In the genomic region with DNA sequence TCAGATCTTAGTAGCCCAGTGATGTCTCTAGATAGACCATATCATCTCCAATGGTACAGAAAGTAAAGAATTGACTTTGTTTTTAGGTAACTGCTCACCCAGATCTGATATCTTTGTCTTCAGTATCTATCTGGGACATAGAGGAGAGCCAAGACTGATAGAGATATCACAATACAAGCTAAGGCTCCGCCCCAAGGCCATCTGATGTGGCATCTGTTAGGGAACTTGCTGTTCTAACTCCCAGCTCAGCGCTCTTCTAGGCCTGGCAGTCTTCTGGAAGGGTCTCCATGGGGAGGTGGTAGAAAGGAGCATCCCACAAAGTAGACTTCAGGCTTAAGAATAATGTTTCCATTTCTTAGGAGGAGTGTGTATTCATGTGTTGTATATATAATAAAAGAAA, we compare ENCODE assay signal across 15 cellular contexts.
DNase-seq lines count a peak whose midpoint lies in the region; ATAC-seq and TF ChIP-seq lines count a peak whose summit lies in the region.
"Had no signal": no experiment of that assay in that cellular context is flagged by ENCODE, and none has a peak within 500 bp of the region (broad histone marks: within the 10 kb centered on the region; RNA-seq: fewer than 3 reads in every experiment).

No MANE protein-coding gene starts in this region.

- peaks cover 12 to 63% (median 41%) of the 10 kb centered on the region in 4 donors for H3K4me1 ChIP-seq in stomach

- H3K36me3 ChIP-seq in stomach (peaks cover 23 to 79% (median 68%) of the 10 kb centered on the region in 4 donors), H7 (replicated peaks; ENCODE audit: control insufficient read depth, insufficient read depth, low read length) (peaks cover 7% of the 10 kb centered on the region)

- ATAC-seq in activated T-cell treated with anti-CD3 and anti-CD28 coated beads, Interleukin-2, amount 50 U/mL, for 72 hours (replicated peaks in 1 of 2) = no peak
- ATAC-seq in WTC11 (no peak), GM19035 (IDR thresholded peaks at IDR 0.05; ENCODE audit: unreplicated experiment) (no peak), GM21447 (IDR thresholded peaks at IDR 0.05; ENCODE audit: unreplicated experiment) (no peak)

- H3K9me3 Mint-ChIP-seq in activated T-cell treated with anti-CD3 and anti-CD28 coated beads, Interleukin-2, amount 50 U/mL, for 72 hours = no peaks in the 10 kb centered on the region
- H3K9me3 Mint-ChIP-seq in WTC11 = no peaks in the 10 kb centered on the region
- H3K9me3 Mint-ChIP-seq: IgD-negative memory B cell had no signal

- intact Hi-C loops in stomach (cut with DNase I; ENCODE audit: low total_unique reads) = loop anchor here (10.0 kb wide), 2 partner anchors 198 to 758 kb away; partner anchors contain the start of gene KAT6B

- H3K27ac Mint-ChIP-seq in activated T-cell treated with anti-CD3 and anti-CD28 coated beads, Interleukin-2, amount 50 U/mL, for 72 hours = peak overlapping the region; percentile 24
- H3K27ac Mint-ChIP-seq in WTC11 = peak overlapping the region; percentile 67; the same call in 1 of the 2 replicates

- peaks cover 10% of the 10 kb centered on the region for H3K4me1 Mint-ChIP-seq in activated T-cell treated with anti-CD3 and anti-CD28 coated beads, Interleukin-2, amount 50 U/mL, for 72 hours (ENCODE audit: low read depth)
- H3K4me1 Mint-ChIP-seq in WTC11 = peaks cover 19% of the 10 kb centered on the region

- DNase-seq in activated T-cell treated with anti-CD3 and anti-CD28 coated beads, Interleukin-2, amount 50 U/mL, for 72 hours = no peak
- DNase-seq in activated T-cell treated with anti-CD3 and anti-CD28 coated beads, Interleukin-2, amount 50 U/mL, for 48 hours = no peak
- DNase-seq in WTC11 (ENCODE audit: low spot score) (no peak), cerebellum (ENCODE audit: low spot score) (peak; percentile 49), stomach (no peak), H7 (no peak)
- DNase-seq: COR-L47, EL, NCI-H1105 treated with DMSO at 0.1 percent for 48 hours, NCI-H1694 treated with DMSO at 0.1 percent for 48 hours, PC-3 had no signal

- TF ChIP-seq POLR2A in stomach (IDR thresholded peaks at IDR 0.05) = no peak

- WGBS in stomach, 5 donors = 61 to 91% (median 82%) methylated on average over 2 of the region's 2 CpGs

- no peaks in the 10 kb centered on the region for H3K9me3 ChIP-seq in stomach

- CTCF ChIA-PET in WTC11 (lab: Charles Lee) = interaction anchor here (1.3 to 1.7 kb wide), 2 partner anchors 72 to 75 kb away, joined by 4 to 5 read pairs; no protein-coding TSS in a partner anchor

- TF ChIP-seq CTCF in WTC11 (IDR thresholded peaks at IDR 0.05) (no peak), stomach (IDR thresholded peaks at IDR 0.05) (no peak)

- POLR2A ChIA-PET in WTC11 (lab: Charles Lee) = no interaction called here

- H3K4me3 Mint-ChIP-seq in activated T-cell treated with anti-CD3 and anti-CD28 coated beads, Interleukin-2, amount 50 U/mL, for 72 hours = no peak overlapping the region
- H3K4me3 Mint-ChIP-seq in WTC11 = no peak overlapping the region

- no peaks in the 10 kb centered on the region for H3K27me3 Mint-ChIP-seq in activated T-cell treated with anti-CD3 and anti-CD28 coated beads, Interleukin-2, amount 50 U/mL, for 72 hours (ENCODE audit: low read depth)
- H3K27me3 Mint-ChIP-seq in WTC11 (ENCODE audit: low read depth) = no peaks in the 10 kb centered on the region
- H3K27me3 Mint-ChIP-seq: IgD-negative memory B cell had no signal

- H3K4me3 ChIP-seq in stomach (no peak overlapping the region), H7 (ENCODE audit: insufficient read depth, low read depth, low read length) (no peak overlapping the region)

- peaks cover 0 to 9% of the 10 kb centered on the region in 2 donors for H3K36me3 Mint-ChIP-seq in activated T-cell treated with anti-CD3 and anti-CD28 coated beads, Interleukin-2, amount 50 U/mL, for 72 hours (ENCODE audit: insufficient read depth in 2 of 2)
- H3K36me3 Mint-ChIP-seq in WTC11 = peaks cover 20% of the 10 kb centered on the region

- H3K27me3 ChIP-seq in stomach (no peaks in the 10 kb centered on the region), H7 (ENCODE audit: control insufficient read depth, insufficient read depth, low read length) (no peaks in the 10 kb centered on the region)

- H3K27ac ChIP-seq in stomach = peak overlapping the region in 3 of 5 donors; percentile 26 to 71 (median 68)
- H3K27ac ChIP-seq: RWPE1 had no signal

- no peak for TF ChIP-seq EP300 in stomach (IDR thresholded peaks at IDR 0.05)

TF ChIP-seq in WTC11, 78 proteins besides CTCF, POLR2A, EP300 and RAD21 (continues in another document):
- no peak for TF ChIP-seq SP1 (CRISPR knock-in tag; conservative IDR thresholded peaks at IDR 0.05)
- TF ChIP-seq KAT7 (CRISPR knock-in tag; IDR thresholded peaks at IDR 0.05; ENCODE audit: borderline replicate concordance) = no peak
- TF ChIP-seq, protein P1, sequence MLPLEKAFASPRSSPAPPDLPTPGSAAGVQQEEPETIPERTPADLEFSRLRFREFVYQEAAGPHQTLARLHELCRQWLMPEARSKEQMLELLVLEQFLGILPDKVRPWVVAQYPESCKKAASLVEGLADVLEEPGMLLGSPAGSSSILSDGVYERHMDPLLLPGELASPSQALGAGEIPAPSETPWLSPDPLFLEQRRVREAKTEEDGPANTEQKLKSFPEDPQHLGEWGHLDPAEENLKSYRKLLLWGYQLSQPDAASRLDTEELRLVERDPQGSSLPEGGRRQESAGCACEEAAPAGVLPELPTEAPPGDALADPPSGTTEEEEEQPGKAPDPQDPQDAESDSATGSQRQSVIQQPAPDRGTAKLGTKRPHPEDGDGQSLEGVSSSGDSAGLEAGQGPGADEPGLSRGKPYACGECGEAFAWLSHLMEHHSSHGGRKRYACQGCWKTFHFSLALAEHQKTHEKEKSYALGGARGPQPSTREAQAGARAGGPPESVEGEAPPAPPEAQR (CRISPR knock-in tag; IDR thresholded peaks at IDR 0.05) = no peak
- no peak for TF ChIP-seq ZBTB21 (CRISPR knock-in tag; IDR thresholded peaks at IDR 0.05; ENCODE audit: borderline replicate concordance)
- TF ChIP-seq, protein P2, sequence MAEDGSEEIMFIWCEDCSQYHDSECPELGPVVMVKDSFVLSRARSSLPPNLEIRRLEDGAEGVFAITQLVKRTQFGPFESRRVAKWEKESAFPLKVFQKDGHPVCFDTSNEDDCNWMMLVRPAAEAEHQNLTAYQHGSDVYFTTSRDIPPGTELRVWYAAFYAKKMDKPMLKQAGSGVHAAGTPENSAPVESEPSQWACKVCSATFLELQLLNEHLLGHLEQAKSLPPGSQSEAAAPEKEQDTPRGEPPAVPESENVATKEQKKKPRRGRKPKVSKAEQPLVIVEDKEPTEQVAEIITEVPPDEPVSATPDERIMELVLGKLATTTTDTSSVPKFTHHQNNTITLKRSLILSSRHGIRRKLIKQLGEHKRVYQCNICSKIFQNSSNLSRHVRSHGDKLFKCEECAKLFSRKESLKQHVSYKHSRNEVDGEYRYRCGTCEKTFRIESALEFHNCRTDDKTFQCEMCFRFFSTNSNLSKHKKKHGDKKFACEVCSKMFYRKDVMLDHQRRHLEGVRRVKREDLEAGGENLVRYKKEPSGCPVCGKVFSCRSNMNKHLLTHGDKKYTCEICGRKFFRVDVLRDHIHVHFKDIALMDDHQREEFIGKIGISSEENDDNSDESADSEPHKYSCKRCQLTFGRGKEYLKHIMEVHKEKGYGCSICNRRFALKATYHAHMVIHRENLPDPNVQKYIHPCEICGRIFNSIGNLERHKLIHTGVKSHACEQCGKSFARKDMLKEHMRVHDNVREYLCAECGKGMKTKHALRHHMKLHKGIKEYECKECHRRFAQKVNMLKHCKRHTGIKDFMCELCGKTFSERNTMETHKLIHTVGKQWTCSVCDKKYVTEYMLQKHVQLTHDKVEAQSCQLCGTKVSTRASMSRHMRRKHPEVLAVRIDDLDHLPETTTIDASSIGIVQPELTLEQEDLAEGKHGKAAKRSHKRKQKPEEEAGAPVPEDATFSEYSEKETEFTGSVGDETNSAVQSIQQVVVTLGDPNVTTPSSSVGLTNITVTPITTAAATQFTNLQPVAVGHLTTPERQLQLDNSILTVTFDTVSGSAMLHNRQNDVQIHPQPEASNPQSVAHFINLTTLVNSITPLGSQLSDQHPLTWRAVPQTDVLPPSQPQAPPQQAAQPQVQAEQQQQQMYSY (CRISPR knock-in tag; IDR thresholded peaks at IDR 0.05) = no peak
- no peak for TF ChIP-seq USF2 (CRISPR knock-in tag; IDR thresholded peaks at IDR 0.05)
- TF ChIP-seq MYBL2 (CRISPR knock-in tag; IDR thresholded peaks at IDR 0.05) = no peak
- TF ChIP-seq OVOL2 (CRISPR knock-in tag; IDR thresholded peaks at IDR 0.05; ENCODE audit: borderline replicate concordance) = no peak
- no peak for TF ChIP-seq GABPB1 (CRISPR knock-in tag; IDR thresholded peaks at IDR 0.05)
- TF ChIP-seq ZNF121 (CRISPR knock-in tag; IDR thresholded peaks at IDR 0.05) = no peak
- TF ChIP-seq TEAD1 (CRISPR knock-in tag; IDR thresholded peaks at IDR 0.05) = no peak
- no peak for TF ChIP-seq HMGXB4 (CRISPR knock-in tag; IDR thresholded peaks at IDR 0.05)
